9 cellular contexts compared by ENCODE assay signal in the genomic region with DNA sequence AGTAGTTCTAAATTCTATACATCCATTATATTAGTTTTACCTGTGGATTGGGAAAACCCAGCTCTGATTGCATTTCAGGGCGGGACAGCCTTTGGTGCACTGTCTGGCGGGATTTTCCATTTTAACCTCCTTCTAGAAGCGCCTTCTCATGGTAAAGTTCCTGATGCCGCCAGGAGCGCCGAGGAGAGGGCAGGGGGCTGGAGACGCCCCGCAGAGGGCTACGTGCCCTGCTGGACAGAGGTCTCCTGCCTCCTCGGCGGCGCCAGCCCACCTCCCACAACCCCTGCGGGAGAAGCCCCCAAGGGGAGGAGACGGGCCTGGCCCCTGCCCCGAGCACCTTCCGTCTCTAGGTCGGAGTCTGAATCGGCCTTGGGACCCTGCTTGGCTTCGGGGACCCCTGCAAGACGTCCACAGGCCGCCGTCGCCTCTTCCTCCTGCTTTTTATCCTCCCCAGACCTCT. TPM values are rescaled to one million over a fixed set of nuclear protein-coding genes. Genes with fewer than 3 reads are reported as not detected.
DNase-seq lines count a peak whose midpoint lies in the region; ATAC-seq and TF ChIP-seq lines count a peak whose summit lies in the region.
"Had no signal": no experiment of that assay in that cellular context is flagged by ENCODE, and none has a peak within 500 bp of the region (broad histone marks: within the 10 kb centered on the region; RNA-seq: fewer than 3 reads in every experiment).

No MANE protein-coding gene starts in this region.

- DNase-seq in activated naive CD4-positive, alpha-beta T cell treated with anti-CD3 and anti-CD28 coated beads, Interleukin-2, amount 10 ng/mL, durations not matched to agents 7 days and 5 days, result no peak
- DNase-seq in activated naive CD4-positive, alpha-beta T cell treated with Interleukin-2 at 50 U/mL for 16 hours, result no peak
- no peak for DNase-seq in activated CD4-positive, alpha-beta memory T cell treated with anti-CD3 and anti-CD28 coated beads, Interleukin-2, amount 10 ng/mL, durations not matched to agents 7 days and 5 days
- DNase-seq in immature natural killer cell (no peak), tibial nerve (ENCODE audit: low spot score in 2 of 2) (no peak), NOMO-1 treated with dmso at 0.1 percent for 144 hours (lab: John Stamatoyannopoulos, UW; ENCODE audit: unreplicated experiment) (no peak), adrenal gland (no peak)

- TF ChIP-seq CTCF in tibial nerve (IDR thresholded peaks at IDR 0.05), result no peak
- TF ChIP-seq CTCF in adrenal gland (IDR thresholded peaks at IDR 0.05), result no peak

- H3K4me1 ChIP-seq in tibial nerve (peaks cover 0 to 26% (median 21%) of the 10 kb centered on the region in 4 donors), adrenal gland (replicated peaks in 1 of 2) (peaks cover 15 to 18% of the 10 kb centered on the region in 2 donors)

- peaks cover 57% of the 10 kb centered on the region for H3K27me3 Mint-ChIP-seq in activated naive CD4-positive, alpha-beta T cell treated with anti-CD3 and anti-CD28 coated beads, Interleukin-2, amount 10 ng/mL, durations not matched to agents 7 days and 5 days
- H3K27me3 Mint-ChIP-seq in activated CD4-positive, alpha-beta memory T cell treated with anti-CD3 and anti-CD28 coated beads, Interleukin-2, amount 10 ng/mL, durations not matched to agents 7 days and 5 days, result peaks cover 5% of the 10 kb centered on the region
- peaks cover 4 to 12% (median 7%) of the 10 kb centered on the region in 3 donors for H3K27me3 Mint-ChIP-seq in immature natural killer cell (ENCODE audit: low read depth in 3 of 3)

- H3K36me3 ChIP-seq in tibial nerve, result no peaks in the 10 kb centered on the region
- no peaks in the 10 kb centered on the region for H3K36me3 ChIP-seq in adrenal gland (replicated peaks in 1 of 2)

- intact Hi-C loops in adrenal gland (cut with DNase I), result no loop called here

- peaks cover 22% of the 10 kb centered on the region for H3K4me1 Mint-ChIP-seq in activated naive CD4-positive, alpha-beta T cell treated with anti-CD3 and anti-CD28 coated beads, Interleukin-2, amount 10 ng/mL, durations not matched to agents 7 days and 5 days
- peaks cover 15% of the 10 kb centered on the region for H3K4me1 Mint-ChIP-seq in activated CD4-positive, alpha-beta memory T cell treated with anti-CD3 and anti-CD28 coated beads, Interleukin-2, amount 10 ng/mL, durations not matched to agents 7 days and 5 days
- H3K4me1 Mint-ChIP-seq in immature natural killer cell, result peaks cover 33 to 35% of the 10 kb centered on the region in 2 donors

- no peaks in the 10 kb centered on the region for H3K27me3 ChIP-seq in tibial nerve
- H3K27me3 ChIP-seq in adrenal gland, result no peaks in the 10 kb centered on the region

- H3K27ac ChIP-seq in tibial nerve (peak overlapping the region; percentile 41 to 86 (median 78)), adrenal gland (peak overlapping the region in 2 of 5 donors; percentile 73 to 79)

- no peak overlapping the region for H3K27ac Mint-ChIP-seq in activated naive CD4-positive, alpha-beta T cell treated with anti-CD3 and anti-CD28 coated beads, Interleukin-2, amount 10 ng/mL, durations not matched to agents 7 days and 5 days
- no peak overlapping the region for H3K27ac Mint-ChIP-seq in activated CD4-positive, alpha-beta memory T cell treated with anti-CD3 and anti-CD28 coated beads, Interleukin-2, amount 10 ng/mL, durations not matched to agents 7 days and 5 days
- H3K27ac Mint-ChIP-seq in immature natural killer cell, result peak overlapping the region; percentile 93 to 99 (median 98)

- H3K9me3 ChIP-seq in tibial nerve, result no peaks in the 10 kb centered on the region
- no peaks in the 10 kb centered on the region for H3K9me3 ChIP-seq in adrenal gland (replicated peaks in 1 of 3)

- ATAC-seq in GM21786 (IDR thresholded peaks at IDR 0.05; ENCODE audit: unreplicated experiment), result no peak

- no peaks in the 10 kb centered on the region for H3K9me3 Mint-ChIP-seq in activated naive CD4-positive, alpha-beta T cell treated with anti-CD3 and anti-CD28 coated beads, Interleukin-2, amount 10 ng/mL, durations not matched to agents 7 days and 5 days
- H3K9me3 Mint-ChIP-seq in activated CD4-positive, alpha-beta memory T cell treated with anti-CD3 and anti-CD28 coated beads, Interleukin-2, amount 10 ng/mL, durations not matched to agents 7 days and 5 days, result no peaks in the 10 kb centered on the region
- no peaks in the 10 kb centered on the region for H3K9me3 Mint-ChIP-seq in immature natural killer cell

- WGBS in tibial nerve, 2 donors, result 4 to 11% methylated on average over 17 to 23 of the region's 23 CpGs
- WGBS in adrenal gland, 4 donors, result 17 to 67% (median 22%) methylated on average over 1 to 23 of the region's 23 CpGs

- TF ChIP-seq POLR2A in tibial nerve (IDR thresholded peaks at IDR 0.05), result no peak
- TF ChIP-seq POLR2A in adrenal gland (IDR thresholded peaks at IDR 0.05), result peak in 1 of 2 donors; percentile 52

- POLR2A ChIA-PET in activated CD4-positive, alpha-beta memory T cell treated with anti-CD3 and anti-CD28 coated beads, Interleukin-2, amount 10 ng/mL, durations not matched to agents 7 days and 5 days (lab: Charles Lee), result interaction anchor here (2.4 kb wide), 1 partner anchor 11 kb away, joined by 12 read pairs; a partner anchor contains a TSS

- H3K4me3 ChIP-seq in tibial nerve, result peak overlapping the region; percentile 27 to 63 (median 49)
- peak overlapping the region in 2 of 4 donors; percentile 18 to 51 for H3K4me3 ChIP-seq in adrenal gland

- CTCF ChIA-PET in activated naive CD4-positive, alpha-beta T cell treated with anti-CD3 and anti-CD28 coated beads, Interleukin-2, amount 10 ng/mL, durations not matched to agents 7 days and 5 days (lab: Charles Lee), result no interaction called here
- CTCF ChIA-PET in activated CD4-positive, alpha-beta memory T cell treated with anti-CD3 and anti-CD28 coated beads, Interleukin-2, amount 10 ng/mL, durations not matched to agents 7 days and 5 days (lab: Charles Lee), result interaction anchor here (1.0 kb wide), 1 partner anchor 10 kb away, joined by 4 read pairs; no protein-coding TSS in a partner anchor

- H3K4me3 Mint-ChIP-seq in activated naive CD4-positive, alpha-beta T cell treated with anti-CD3 and anti-CD28 coated beads, Interleukin-2, amount 10 ng/mL, durations not matched to agents 7 days and 5 days, result peak overlapping the region; percentile 62
- H3K4me3 Mint-ChIP-seq in activated CD4-positive, alpha-beta memory T cell treated with anti-CD3 and anti-CD28 coated beads, Interleukin-2, amount 10 ng/mL, durations not matched to agents 7 days and 5 days, result peak overlapping the region; percentile 71
- H3K4me3 Mint-ChIP-seq in immature natural killer cell, result peak overlapping the region; percentile 81 to 95 (median 87)

- TF ChIP-seq EP300 in tibial nerve (IDR thresholded peaks at IDR 0.05), result no peak

- no peaks in the 10 kb centered on the region for H3K36me3 Mint-ChIP-seq in activated naive CD4-positive, alpha-beta T cell treated with anti-CD3 and anti-CD28 coated beads, Interleukin-2, amount 10 ng/mL, durations not matched to agents 7 days and 5 days
- no peaks in the 10 kb centered on the region for H3K36me3 Mint-ChIP-seq in activated CD4-positive, alpha-beta memory T cell treated with anti-CD3 and anti-CD28 coated beads, Interleukin-2, amount 10 ng/mL, durations not matched to agents 7 days and 5 days (ENCODE audit: low read depth)
- peaks cover 0 to 4% (median 0%) of the 10 kb centered on the region in 3 donors for H3K36me3 Mint-ChIP-seq in immature natural killer cell

RNA-seq across cellular contexts. Expression of a gene that starts 1.2 kb away (rescaled TPM):
- under 1 TPM; 0.08 to 0.23 TPM for total RNA-seq in activated CD4-positive, alpha-beta memory T cell treated with anti-CD3 and anti-CD28 coated beads, Interleukin-2, amount 10 ng/mL, durations not matched to agents 7 days and 5 days
- polyA plus RNA-seq in immature natural killer cell (not detected), adrenal gland (10 to 100 TPM in 1 of 3 donors, 1 to 10 TPM in 2; 2.2 to 10.3 (median 4.2) TPM)
- total RNA-seq in tibial nerve (1 to 10 TPM in 1 of 4 donors, under 1 TPM in 3; 0.63 to 3.3 (median 0.78) TPM), adrenal gland (1 to 10 TPM; 1.7 to 8.9 (median 4.4) TPM)

RNA-seq across cellular contexts. Expression of a gene that starts 11.9 kb away (rescaled TPM):
- total RNA-seq in activated CD4-positive, alpha-beta memory T cell treated with anti-CD3 and anti-CD28 coated beads, Interleukin-2, amount 10 ng/mL, durations not matched to agents 7 days and 5 days, result 10 to 100 TPM; 24.7 to 25.4 TPM
- polyA plus RNA-seq in immature natural killer cell (10 to 100 TPM; 28.9 to 41.4 (median 32.9) TPM), adrenal gland (100 to 1,000 TPM in 2 of 3 donors, 10 to 100 TPM in 1; 15.7 to 189 (median 115) TPM)
- total RNA-seq in tibial nerve (10 to 100 TPM; 46.9 to 71.8 (median 49.3) TPM), adrenal gland (10 to 100 TPM; 32.4 to 63.3 (median 48.6) TPM)

RNA-seq across cellular contexts. Expression of a gene that starts 18.6 kb away (rescaled TPM):
- total RNA-seq in activated CD4-positive, alpha-beta memory T cell treated with anti-CD3 and anti-CD28 coated beads, Interleukin-2, amount 10 ng/mL, durations not matched to agents 7 days and 5 days, result not detected
- polyA plus RNA-seq in immature natural killer cell (not detected), adrenal gland (1 to 10 TPM in 1 of 3 donors, under 1 TPM in 2; 0.73 to 3.2 (median 0.94) TPM)
- total RNA-seq in tibial nerve (1 to 10 TPM in 1 of 4 donors, under 1 TPM in 1, not detected in 2; 0.22 to 1.3 TPM), adrenal gland (1 to 10 TPM in 7 of 8 donors, under 1 TPM in 1; 0.90 to 7.2 (median 4.0) TPM)

RNA-seq across cellular contexts. Expression of a gene that starts 31.7 kb away (rescaled TPM):
- 10 to 100 TPM; 53.3 to 60.3 TPM for total RNA-seq in activated CD4-positive, alpha-beta memory T cell treated with anti-CD3 and anti-CD28 coated beads, Interleukin-2, amount 10 ng/mL, durations not matched to agents 7 days and 5 days
- polyA plus RNA-seq in immature natural killer cell (10 to 100 TPM in 2 of 3 donors, 1 to 10 TPM in 1; 8.1 to 18.4 (median 11.1) TPM), adrenal gland (100 to 1,000 TPM in 1 of 3 donors, 10 to 100 TPM in 2; 32.6 to 100 (median 62.1) TPM)
- total RNA-seq in tibial nerve (100 to 1,000 TPM in 1 of 4 donors, 10 to 100 TPM in 3; 59.8 to 127 (median 66.5) TPM), adrenal gland (10 to 100 TPM; 38.7 to 76.3 (median 55.8) TPM)

RNA-seq across cellular contexts. Expression of a gene that starts 32.0 kb away (rescaled TPM):
- not detected for total RNA-seq in activated CD4-positive, alpha-beta memory T cell treated with anti-CD3 and anti-CD28 coated beads, Interleukin-2, amount 10 ng/mL, durations not matched to agents 7 days and 5 days
- polyA plus RNA-seq in immature natural killer cell (not detected), adrenal gland (under 1 TPM in 2 of 3 donors, not detected in 1; 0.07 to 0.32 TPM)
- total RNA-seq in tibial nerve (under 1 TPM in 1 of 4 donors, not detected in 3; 0.39 TPM), adrenal gland (under 1 TPM in 1 of 8 donors, not detected in 7; 0.28 TPM)
- total RNA-seq: subcutaneous adipose tissue had no signal

Comparison
In these comparisons a context has a peak if more than half of its experiments do, and no peak if none do; other contexts are left out.
1. H3K27ac Mint-ChIP-seq: peak in immature natural killer cell (6 of 6); none in activated naive CD4-positive, alpha-beta T cell treated with anti-CD3 and anti-CD28 coated beads, Interleukin-2, amount 10 ng/mL, durations not matched to agents 7 days and 5 days (single experiment) and activated CD4-positive, alpha-beta memory T cell treated with anti-CD3 and anti-CD28 coated beads, Interleukin-2, amount 10 ng/mL, durations not matched to agents 7 days and 5 days (single experiment).
2. Peak in every context shown above with its lines, with median percentiles within 50 percentile points of each other: H3K4me3 Mint-ChIP-seq.